Comparison of ENCODE assay signal across 8 cellular contexts in the genomic region with DNA sequence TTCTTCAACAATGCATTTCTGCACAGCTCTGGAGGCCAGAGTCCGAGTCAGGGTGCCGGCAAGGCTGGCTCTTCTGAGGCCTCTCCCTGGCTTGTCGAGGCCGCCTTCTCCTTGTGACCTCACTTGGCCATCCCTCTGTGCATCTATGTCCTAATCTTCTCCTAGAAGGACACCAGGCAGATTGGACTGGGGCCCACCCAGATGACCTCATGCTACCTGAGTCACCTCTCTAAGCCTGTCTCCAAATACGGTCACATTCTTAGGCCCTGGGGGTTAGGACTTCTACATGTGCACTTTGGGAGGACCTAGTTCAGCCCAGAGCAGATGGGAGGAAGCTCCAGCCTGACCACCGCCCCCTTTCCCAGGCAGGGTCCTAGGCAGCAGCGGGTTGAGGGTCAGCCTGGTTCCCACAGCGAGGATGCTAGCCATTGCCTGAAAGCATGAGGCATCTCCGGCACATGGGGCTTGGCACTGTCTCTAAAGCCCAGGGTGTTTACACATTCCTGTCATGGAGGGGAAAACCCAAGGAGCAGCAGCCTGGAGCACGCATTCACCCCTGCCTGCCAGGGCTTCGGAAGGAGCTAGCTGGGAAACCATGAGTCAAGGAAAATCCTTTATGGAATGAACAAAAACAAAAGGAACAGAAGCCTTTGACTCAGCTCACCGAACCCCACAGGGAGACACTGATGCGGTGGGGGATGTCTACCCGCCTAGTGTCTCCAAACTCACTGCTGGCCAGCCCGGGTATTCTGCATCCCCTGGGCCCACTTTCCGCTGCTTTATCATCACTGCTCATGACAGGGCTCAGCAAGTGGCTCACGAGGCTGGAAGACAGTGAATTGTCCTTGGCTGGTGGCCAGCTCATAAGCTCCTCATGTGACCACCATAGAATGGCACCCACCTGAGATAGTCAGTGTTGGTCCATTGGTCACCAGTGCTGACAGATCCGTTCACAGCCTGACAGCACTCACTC.
DNase-seq lines count a peak whose midpoint lies in the region; TF ChIP-seq lines count a peak whose summit lies in the region.
"Not testable (repeated sequence)": the region's sequence is repeated elsewhere in the genome, so short reads cannot be mapped to it uniquely, and the experiment has no call there.

No MANE protein-coding gene starts in this region.

- in situ Hi-C loops in ACHN (cut with HindIII; ENCODE audit: low pct_ligation_motif_present, low pct_unique_long_range_greater_than_20kb, low sequenced_read_pairs): not testable (repeated sequence)

- DNase-seq in ACHN (peak; percentile 84), GM04503 (ENCODE audit: low read depth) (peak; percentile 81), M059J (ENCODE audit: low read depth) (peak; percentile 93), WERI-Rb-1 (peak; percentile 38), coronary artery (ENCODE audit: low spot score) (peak; percentile 79), foreskin fibroblast (peak; percentile 88 to 93), lung microvascular endothelial cell (ENCODE audit: low read depth in 2 of 2) (peak; percentile 62 to 99), skeletal muscle cell (ENCODE audit: low read depth) (peak; percentile 89)

- not testable (repeated sequence) for H3K9me3 ChIP-seq in WERI-Rb-1 (ENCODE audit: severe bottlenecking)

- TF ChIP-seq CTCF in WERI-Rb-1 (IDR thresholded peaks at IDR 0.05; ENCODE audit: low read depth, low read length); coronary artery (IDR thresholded peaks at IDR 0.05); foreskin fibroblast (IDR thresholded peaks at IDR 0.05; ENCODE audit: low read depth, low read length): not testable (repeated sequence)

- H3K4me3 ChIP-seq in WERI-Rb-1 (ENCODE audit: low read depth, low read length); coronary artery; foreskin fibroblast (ENCODE audit: low read depth in 1 of 2, low read length in 2 of 2); skeletal muscle cell (ENCODE audit: low read depth, low read length): not testable (repeated sequence)

- H3K27ac ChIP-seq in WERI-Rb-1: not testable (repeated sequence)
- peak overlapping the region; percentile 50 to 86 for H3K27ac ChIP-seq in coronary artery

- not testable (repeated sequence) for H3K36me3 ChIP-seq in WERI-Rb-1

- H3K27me3 ChIP-seq in WERI-Rb-1 (ENCODE audit: insufficient read depth, low read depth, severe bottlenecking): not testable (repeated sequence)

Comparison
In these comparisons a context has a peak if more than half of its experiments do, and no peak if none do; other contexts are left out.
1. DNase-seq: peak in every context shown above with its lines; median percentile 93 in M059J; 90 in foreskin fibroblast; 89 in skeletal muscle cell; 84 in ACHN; 81 in GM04503; 80 in lung microvascular endothelial cell; 79 in coronary artery; 38 in WERI-Rb-1.